10 cellular contexts compared by ENCODE assay signal in genomic region chr11:125071408-125071807, GRCh38. TPM values are rescaled to one million over a fixed set of nuclear protein-coding genes. Genes with fewer than 3 reads are reported as not detected.
DNase-seq lines count a peak whose midpoint lies in the region; ATAC-seq and TF ChIP-seq lines count a peak whose summit lies in the region.
"Had no signal": no experiment of that assay in that cellular context is flagged by ENCODE, and none has a peak within 500 bp of the region (broad histone marks: within the 10 kb centered on the region; RNA-seq: fewer than 3 reads in every experiment).

No MANE protein-coding gene starts in this region.

- DNase-seq in Caco-2, result no peak
- DNase-seq in MM.1S, result no peak
- no peak for DNase-seq in esophagus squamous epithelium (lab: John Stamatoyannopoulos, UW)
- DNase-seq in NCI-H187 (lab: John Stamatoyannopoulos, UW), result no peak
- no peak for DNase-seq in Calu3
- DNase-seq: NCI-H1930 had no signal

- POLR2A ChIA-PET in Caco-2 (lab: Charles Lee), result no interaction called here

- H3K4me1 ChIP-seq in Caco-2 (peaks cover 54% of the 10 kb centered on the region), MM.1S (ENCODE audit: low read length) (peaks cover 38% of the 10 kb centered on the region), esophagus squamous epithelium (peaks cover 36 to 64% (median 38%) of the 10 kb centered on the region in 3 donors), neutrophil (ENCODE audit: control insufficient read depth in 1 of 2, insufficient read depth in 1 of 2, low read depth in 1 of 2, low read length in 1 of 2) (peaks cover 21 to 37% of the 10 kb centered on the region in 2 experiments)

- intact Hi-C loops in Caco-2 (cut with micrococcal nuclease; ENCODE audit: unreplicated experiment), result loop anchor here (1.0 kb wide), 1 partner anchor 8 kb away; the partner anchor contains the start of gene SLC37A2
- intact Hi-C loops in esophagus squamous epithelium (cut with DNase I), result no loop called here
- intact Hi-C loops in Calu3 (cut with micrococcal nuclease; ENCODE audit: unreplicated experiment), result no loop called here

- H3K9me3 Mint-ChIP-seq in Caco-2 (ENCODE audit: unreplicated experiment) (no peaks in the 10 kb centered on the region), Calu3 (ENCODE audit: low read depth, unreplicated experiment) (no peaks in the 10 kb centered on the region)
- H3K9me3 Mint-ChIP-seq: neural crest cell had no signal

- H4K20me1 ChIP-seq in MM.1S (ENCODE audit: insufficient read depth, low read length), result no peaks in the 10 kb centered on the region

- H3K36me3 Mint-ChIP-seq in Caco-2 (ENCODE audit: insufficient read depth, unreplicated experiment) (peaks cover 6% of the 10 kb centered on the region), Calu3 (ENCODE audit: insufficient read depth, unreplicated experiment) (no peaks in the 10 kb centered on the region)

- no peak for TF ChIP-seq POLR2A in esophagus squamous epithelium (IDR thresholded peaks at IDR 0.05)

- peaks cover 11% of the 10 kb centered on the region; the same call in 1 of the 2 replicates for H3F3A ChIP-seq in MM.1S (ENCODE audit: insufficient read depth, low read length)

- CTCF ChIA-PET in Caco-2 (lab: Charles Lee) (no interaction called here), Calu3 (lab: Charles Lee) (no interaction called here)

- H3K4me1 Mint-ChIP-seq in Caco-2 (ENCODE audit: low read depth, unreplicated experiment), result peaks cover 42% of the 10 kb centered on the region
- peaks cover 26% of the 10 kb centered on the region for H3K4me1 Mint-ChIP-seq in Calu3 (ENCODE audit: low read depth, unreplicated experiment)

- TF ChIP-seq CTCF in Caco-2 (IDR thresholded peaks at IDR 0.05; ENCODE audit: insufficient read depth in 1 of 2, low read depth in 1 of 2, low read length in 1 of 2, severe bottlenecking in 1 of 2, unreplicated experiment in 1 of 2) (no peak), MM.1S (IDR thresholded peaks at IDR 0.05; ENCODE audit: low read length) (no peak), esophagus squamous epithelium (IDR thresholded peaks at IDR 0.05) (no peak), neutrophil (IDR thresholded peaks at IDR 0.05) (no peak), Calu3 (IDR thresholded peaks at IDR 0.05; ENCODE audit: unreplicated experiment) (no peak)

- H3K27ac ChIP-seq in MM.1S (ENCODE audit: low read length) (peak overlapping the region; percentile 37; the same call in 1 of the 2 replicates), esophagus squamous epithelium (peak overlapping the region; percentile 74 to 84 (median 82)), neutrophil (peak overlapping the region; percentile 90)

- BruUV-seq in Caco-2 (replicated peaks; lab: Mats Ljungman, UMichigan), result no TSS peak
- no TSS peak for BruUV-seq in Calu3 (replicated peaks; lab: Mats Ljungman, UMichigan)

- H3K79me2 ChIP-seq in MM.1S (ENCODE audit: low read length), result no peaks in the 10 kb centered on the region

- no peak overlapping the region for H2AFZ ChIP-seq in MM.1S (ENCODE audit: low read length)

- H3K27me3 Mint-ChIP-seq in Caco-2 (ENCODE audit: insufficient read depth, unreplicated experiment) (no peaks in the 10 kb centered on the region), Calu3 (ENCODE audit: unreplicated experiment) (no peaks in the 10 kb centered on the region)

- no peaks in the 10 kb centered on the region for H3K9me3 ChIP-seq in Caco-2
- no peaks in the 10 kb centered on the region for H3K9me3 ChIP-seq in MM.1S (replicated peaks; ENCODE audit: insufficient read depth, low read length)
- H3K9me3 ChIP-seq in esophagus squamous epithelium, result no peaks in the 10 kb centered on the region
- no peaks in the 10 kb centered on the region for H3K9me3 ChIP-seq in neutrophil

- H3K27me3 ChIP-seq in Caco-2 (replicated peaks; ENCODE audit: control insufficient read depth, insufficient read depth, low read length), result no peaks in the 10 kb centered on the region
- no peaks in the 10 kb centered on the region for H3K27me3 ChIP-seq in MM.1S (replicated peaks; ENCODE audit: insufficient read depth, low read length)
- no peaks in the 10 kb centered on the region for H3K27me3 ChIP-seq in esophagus squamous epithelium
- peaks cover 6% of the 10 kb centered on the region for H3K27me3 ChIP-seq in neutrophil

- no peaks in the 10 kb centered on the region for H3K9me2 ChIP-seq in MM.1S (replicated peaks; ENCODE audit: insufficient read depth, low read length)

- H3K27ac Mint-ChIP-seq in Caco-2 (ENCODE audit: unreplicated experiment) (peak overlapping the region; percentile 61), Calu3 (ENCODE audit: unreplicated experiment) (no peak overlapping the region)

- 11 to 13% methylated on average over 1 of the region's 5 CpGs for WGBS in esophagus squamous epithelium, 2 donors

- no peaks in the 10 kb centered on the region for H3K36me3 ChIP-seq in Caco-2 (ENCODE audit: control insufficient read depth, insufficient read depth, low read length)
- H3K36me3 ChIP-seq in MM.1S (replicated peaks; ENCODE audit: insufficient read depth, low read length), result no peaks in the 10 kb centered on the region
- no peaks in the 10 kb centered on the region for H3K36me3 ChIP-seq in esophagus squamous epithelium
- H3K36me3 ChIP-seq in neutrophil, result no peaks in the 10 kb centered on the region

- no peak overlapping the region for H3K9ac ChIP-seq in MM.1S (ENCODE audit: low read length)

- H3K4me2 ChIP-seq in MM.1S (ENCODE audit: low read depth, low read length), result no peak overlapping the region

- H3K4me3 ChIP-seq in Caco-2 (ENCODE audit: low read depth, low read length) (no peak overlapping the region), MM.1S (ENCODE audit: low read length) (no peak overlapping the region), esophagus squamous epithelium (no peak overlapping the region), neutrophil (ENCODE audit: low read depth in 1 of 2, low read length in 1 of 2) (peak overlapping the region in 1 of 2 experiments; percentile 27)

- no peak overlapping the region for H3K4me3 Mint-ChIP-seq in Caco-2 (ENCODE audit: unreplicated experiment)
- no peak overlapping the region for H3K4me3 Mint-ChIP-seq in Calu3 (ENCODE audit: low read depth, unreplicated experiment)
- H3K4me3 Mint-ChIP-seq: neural crest cell had no signal

- no peak for ATAC-seq in HG03457 (IDR thresholded peaks at IDR 0.05; ENCODE audit: unreplicated experiment)
- ATAC-seq in GM19467 (IDR thresholded peaks at IDR 0.05; ENCODE audit: unreplicated experiment), result no peak

RNA-seq across cellular contexts. Expression of gene SLC37A2, which starts 8.3 kb away (rescaled TPM):
- 11.4 and 13.8 TPM in 2 replicates for total RNA-seq in Caco-2 (2022)
- 10 to 100 TPM; 24.9 to 44.4 (median 29.4) TPM for total RNA-seq in esophagus squamous epithelium
- 2.5 and 4.3 TPM in 2 replicates for total RNA-seq in Calu3 (2022)

RNA-seq across cellular contexts. Expression of gene TMEM218, which starts 40.0 kb away (rescaled TPM):
- total RNA-seq in Caco-2 (2022), result 15.5 and 20.3 TPM in 2 replicates
- total RNA-seq in esophagus squamous epithelium, result 10 to 100 TPM in 3 of 4 donors, 1 to 10 TPM in 1; 7.5 to 17.3 (median 13.9) TPM
- total RNA-seq in Calu3 (2022), result 10.0 and 14.5 TPM in 2 replicates

Comparison
In these comparisons a context has a peak if more than half of its experiments do, and no peak if none do; other contexts are left out.
1. H3K27ac ChIP-seq: peak in every context shown above with its lines; median percentile 90 in neutrophil; 82 in esophagus squamous epithelium; 37 in MM.1S.